ENCODE assay signal across 1 cellular context in genomic region chr1:234373938-234374240, GRCh38.
TF ChIP-seq lines count a peak whose summit lies in the region.

No MANE protein-coding gene starts in this region.

TF ChIP-seq in GM23338, 12 proteins besides CTCF, POLR2A, EP300 and RAD21:
- no peak for TF ChIP-seq ZNF462 (CRISPR knock-in tag; IDR thresholded peaks at IDR 0.05)
TF ChIP-seq in GM23338: peak in this region for 0.
